In the genomic region with DNA sequence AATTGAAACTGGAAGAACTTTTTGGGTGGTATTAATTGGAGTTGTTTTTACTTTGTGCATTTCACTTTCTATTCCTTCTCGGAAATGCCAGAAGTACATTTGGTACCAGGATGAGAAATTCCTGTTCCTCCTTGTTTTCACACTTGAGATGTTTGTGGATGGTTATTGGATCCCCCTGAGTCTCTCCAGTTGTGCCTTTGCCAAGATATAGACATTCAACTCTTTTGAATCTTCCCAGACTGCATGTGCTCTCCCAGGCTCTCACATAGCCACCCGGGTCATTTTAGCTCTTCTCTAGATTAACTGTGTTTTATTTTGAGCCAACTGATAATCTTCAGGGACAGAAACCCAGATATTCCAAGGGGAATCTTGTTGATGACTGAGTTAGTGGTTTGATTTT, we compare ENCODE assay signal across 12 cellular contexts.
DNase-seq lines count a peak whose midpoint lies in the region; ATAC-seq and TF ChIP-seq lines count a peak whose summit lies in the region.
"Had no signal": no experiment of that assay in that cellular context is flagged by ENCODE, and none has a peak within 500 bp of the region (broad histone marks: within the 10 kb centered on the region; RNA-seq: fewer than 3 reads in every experiment).

No MANE protein-coding gene starts in this region.

- H3K27ac ChIP-seq in left lung (peak overlapping the region; percentile 29 to 34), substantia nigra (ENCODE audit: low read depth, low read length, poor library complexity, severe bottlenecking) (peak overlapping the region; percentile 17)

- H3K4me1 ChIP-seq in left lung: peaks cover 14 to 72% of the 10 kb centered on the region in 2 donors
- peaks cover 42% of the 10 kb centered on the region for H3K4me1 ChIP-seq in mucosa of descending colon (ENCODE audit: low read depth)

- H3K9me3 Mint-ChIP-seq in brain: peaks cover 0 to 3% (median 0%) of the 10 kb centered on the region in 5 experiments
- H3K9me3 Mint-ChIP-seq: IgD-negative memory B cell had no signal

- H3K27ac Mint-ChIP-seq in brain: peak overlapping the region; percentile 11 to 90 (median 46)

- H3K27me3 ChIP-seq in left lung: no peaks in the 10 kb centered on the region
- H3K27me3 ChIP-seq: Peyer's patch had no signal

- ATAC-seq in left lung (no peak), GM21737 (IDR thresholded peaks at IDR 0.05; ENCODE audit: unreplicated experiment) (no peak), mucosa of descending colon (no peak), GM18861 (IDR thresholded peaks at IDR 0.05; ENCODE audit: unreplicated experiment) (no peak)

- intact Hi-C loops in left lung (cut with DNase I): no loop called here
- intact Hi-C loops in mucosa of descending colon (cut with DNase I, micrococcal nuclease): no loop called here

- H3K4me1 Mint-ChIP-seq in brain: peaks cover 74% of the 10 kb centered on the region

- H3K4me3 ChIP-seq in left lung (no peak overlapping the region), mucosa of descending colon (no peak overlapping the region)
- H3K4me3 ChIP-seq: lung, Peyer's patch had no signal

- H3K4me3 Mint-ChIP-seq in brain: peak overlapping the region in 2 of 5 experiments; percentile 5 to 6

- peaks cover 23% of the 10 kb centered on the region for H3K36me3 Mint-ChIP-seq in brain

- H3K9me3 ChIP-seq in left lung: no peaks in the 10 kb centered on the region
- H3K9me3 ChIP-seq in mucosa of descending colon: no peaks in the 10 kb centered on the region
- H3K9me3 ChIP-seq: Peyer's patch had no signal

- peak; percentile 39 for DNase-seq in NCI-H446 treated with DMSO at 0.1 percent for 48 hours (lab: John Stamatoyannopoulos, UW)
- DNase-seq in left lung: no peak
- DNase-seq in substantia nigra (lab: John Stamatoyannopoulos, UW): no peak
- DNase-seq in mucosa of descending colon: no peak
- DNase-seq: Calu3, NCI-H2029, Peyer's patch had no signal

- TF ChIP-seq CTCF in brain (conservative IDR thresholded peaks at IDR 0.05) (no peak), left lung (IDR thresholded peaks at IDR 0.05) (no peak), mucosa of descending colon (IDR thresholded peaks at IDR 0.05) (no peak)

- H3K27me3 Mint-ChIP-seq in brain: no peaks in the 10 kb centered on the region
- H3K27me3 Mint-ChIP-seq: IgD-negative memory B cell had no signal

- H3K36me3 ChIP-seq in left lung (peaks cover 0 to 16% of the 10 kb centered on the region in 2 donors), mucosa of descending colon (ENCODE audit: low read depth) (no peaks in the 10 kb centered on the region)
